Comparison of ENCODE assay signal across 23 cellular contexts in genomic region chr19:18687740-18688465, GRCh38.
"Had no signal": no experiment of that assay in that cellular context is flagged by ENCODE, and none has a peak within 500 bp of the region (broad histone marks: within the 10 kb centered on the region; RNA-seq: fewer than 3 reads in every experiment).

No MANE protein-coding gene starts in this region.

- H3K36me3 ChIP-seq: colonic mucosa, esophagus muscularis mucosa, gastrocnemius medialis, left ventricle myocardium inferior, lower lobe of right lung, prostate gland, sigmoid colon, stomach, thoracic aorta, transverse colon had no signal

- ATAC-seq: gastrocnemius medialis, lower lobe of right lung had no signal

- H2AFZ ChIP-seq: parathyroid adenoma had no signal

- H3K9me3 Mint-ChIP-seq: immature natural killer cell, naive B cell, nephron had no signal

- H3K27me3 Mint-ChIP-seq: naive B cell had no signal

- H3K9ac ChIP-seq: parathyroid adenoma had no signal

- H3K27ac Mint-ChIP-seq: immature natural killer cell, nephron had no signal

- FAIRE-seq: keratinocyte had no signal

- H3K9me3 ChIP-seq: colonic mucosa, esophagus muscularis mucosa, gastrocnemius medialis, left ventricle myocardium inferior, lower lobe of right lung, prostate gland, sigmoid colon, stomach, thoracic aorta, transverse colon had no signal

- H3K36me3 Mint-ChIP-seq: immature natural killer cell, naive B cell had no signal

- DNase-seq: colonic mucosa; dermis blood vessel endothelial cell; gastrocnemius medialis; immature natural killer cell; left ventricle myocardium inferior; lower lobe of right lung; mesenchymal stem cell; midbrain; naive B cell; sigmoid colon; stimulated activated CD4-positive, alpha-beta T cell treated with anti-CD3 and anti-CD28 coated beads, Interleukin-2, amount 100 ng/mL, for 24 hours; stimulated activated CD4-positive, alpha-beta T cell treated with anti-CD3 and anti-CD28 coated beads, Interleukin-4, amount 100 ng/mL, for 4 hours; stimulated activated naive CD4-positive, alpha-beta T cell; stomach; transverse colon had no signal

- H3K27me3 ChIP-seq: colonic mucosa, esophagus muscularis mucosa, gastrocnemius medialis, sigmoid colon, stomach, transverse colon had no signal

- H3K4me3 ChIP-seq: colonic mucosa, esophagus muscularis mucosa, gastrocnemius medialis, left ventricle myocardium inferior, lower lobe of right lung, prostate gland, sigmoid colon, skin epidermis, stomach, thoracic aorta, transverse colon had no signal

- H3K27ac ChIP-seq: colonic mucosa, epithelial cell of prostate, esophagus muscularis mucosa, gastrocnemius medialis, left ventricle myocardium inferior, lower lobe of right lung, parathyroid adenoma, prostate gland, sigmoid colon, skin epidermis, stomach, thoracic aorta, transverse colon had no signal

- H3K4me3 Mint-ChIP-seq: immature natural killer cell, nephron had no signal
